ENCODE assay signal across 8 cellular contexts in the genomic region with DNA sequence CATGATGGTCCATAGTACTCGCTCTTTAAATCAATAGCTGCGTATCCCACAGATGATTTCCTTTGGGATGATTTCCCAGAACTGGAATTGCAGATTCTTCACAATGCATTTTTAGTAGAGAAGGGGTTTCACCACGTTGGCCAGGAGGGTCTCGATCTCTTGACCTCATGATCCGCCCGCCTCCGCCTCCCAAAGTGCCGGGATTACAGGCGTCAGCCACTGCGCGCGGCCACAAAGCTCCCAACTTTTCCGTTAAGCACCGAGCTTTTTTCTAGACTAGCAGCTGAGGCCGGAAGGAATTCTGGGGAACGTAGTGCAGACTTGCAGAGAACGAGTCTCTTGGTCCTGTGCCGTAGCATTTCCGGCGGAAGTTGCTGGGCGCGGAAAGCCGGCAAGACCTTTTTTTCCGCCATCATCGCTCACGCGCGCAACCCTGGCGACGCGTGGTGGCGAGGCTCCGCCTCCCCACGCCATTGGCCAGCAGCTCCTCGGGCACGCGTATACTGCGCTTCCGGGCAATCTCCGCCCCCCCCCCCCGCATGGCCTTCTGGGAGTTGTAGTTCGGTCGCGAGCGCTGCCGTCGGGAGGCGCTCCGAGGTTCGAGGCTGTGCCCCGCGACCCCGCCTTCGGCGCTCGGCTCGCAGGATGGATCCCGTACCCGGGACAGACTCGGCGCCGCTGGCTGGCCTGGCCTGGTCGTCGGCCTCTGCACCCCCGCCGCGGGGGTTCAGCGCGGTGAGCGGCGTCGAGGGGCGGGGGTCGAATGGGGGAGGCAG. TPM values are rescaled to one million over a fixed set of nuclear protein-coding genes. Genes with fewer than 3 reads are reported as not detected.
A peak's percentile ranks its signal among the peaks of the same experiment; 100 is the strongest.
DNase-seq lines count a peak whose midpoint lies in the region; ATAC-seq, FAIRE-seq and TF ChIP-seq lines count a peak whose summit lies in the region.

A gene (plus strand): TSS at position 557 of the 776 bp plus-strand sequence. CDS start 89 bp downstream, at position 646.

- peak; percentile 99 for FAIRE-seq in endometrium (lab: Jason Lieb, UNC)

- H3K27me3 ChIP-seq in OCI-LY3 (ENCODE audit: low read depth, low read length) = no peaks in the 10 kb centered on the region

- H3K79me2 ChIP-seq in OCI-LY3 (ENCODE audit: low read length) = no peaks in the 10 kb centered on the region

- peak within 1 kb of the TSS; percentile 91 for H3K4me2 ChIP-seq in OCI-LY3 (ENCODE audit: low read length)

- DNase-seq in COR-L47 (lab: John Stamatoyannopoulos, UW) (peak; percentile 98), HuH-7 (ENCODE audit: low spot score) (peak; percentile 94)
- DNase-seq in activated CD8-positive, alpha-beta memory T cell treated with anti-CD3 and anti-CD28 coated beads, Interleukin-2, amount 50 U/mL, for 48 hours = peak; percentile 95
- DNase-seq in stimulated activated CD8-positive, alpha-beta memory T cell treated with anti-CD3 and anti-CD28 coated beads, Interleukin-15, amount 100 ng/mL, for 4 hours (ENCODE audit: low read depth in 2 of 2) = peak; percentile 91 to 93

- peak within 1 kb of the TSS; percentile 97 for H2AFZ ChIP-seq in OCI-LY3 (ENCODE audit: low read depth, low read length)

- TF ChIP-seq CTCF in OCI-LY3 (IDR thresholded peaks at IDR 0.05; ENCODE audit: low read depth, low read length) = no peak

- H3K4me1 ChIP-seq in OCI-LY3 (ENCODE audit: low read length) (peaks cover 12% of the 10 kb centered on the region), mesodermal cell (ENCODE audit: control insufficient read depth, insufficient read depth, low read length, poor library complexity, severe bottlenecking) (peaks cover 7% of the 10 kb centered on the region)

- no peaks in the 10 kb centered on the region for H4K20me1 ChIP-seq in OCI-LY3 (ENCODE audit: insufficient read depth, low read length)

- H3K27ac ChIP-seq in OCI-LY3 (ENCODE audit: low read length) (peak within 1 kb of the TSS; percentile 53), mesodermal cell (ENCODE audit: low read depth, low read length, severe bottlenecking) (peak within 1 kb of the TSS; percentile 94)

- peak; percentile 81 for ATAC-seq in GM21447 (IDR thresholded peaks at IDR 0.05; ENCODE audit: unreplicated experiment)

- H3K36me3 ChIP-seq in OCI-LY3 (replicated peaks; ENCODE audit: low read depth, low read length) (no peaks in the 10 kb centered on the region), mesodermal cell (ENCODE audit: control insufficient read depth, insufficient read depth, low read length) (peaks cover 17% of the 10 kb centered on the region)

- H3K4me3 ChIP-seq in OCI-LY3 (ENCODE audit: low read length) (peak within 1 kb of the TSS; percentile 85), mesodermal cell (ENCODE audit: extremely low read depth, insufficient read depth, low read length, poor library complexity, severe bottlenecking) (peak within 1 kb of the TSS; percentile 85)

- WGBS in mesodermal cell (ENCODE audit: insufficient coverage in 2 of 2), 2 experiments = 3% methylated on average over 35 to 46 of the region's 74 CpGs

- H3K9ac ChIP-seq in OCI-LY3 (ENCODE audit: low read length) = peak within 1 kb of the TSS; percentile 88

- no peaks in the 10 kb centered on the region for H3K9me3 ChIP-seq in OCI-LY3 (ENCODE audit: insufficient read depth, low read length)
- H3K9me3 ChIP-seq in mesodermal cell (ENCODE audit: control insufficient read depth, low read length) = no peaks in the 10 kb centered on the region

RNA-seq across cellular contexts. Expression of the gene that starts here (rescaled TPM):
- polyA plus RNA-seq in mesodermal cell (2013, experiment 1 of 2) = 86.3 TPM
- polyA plus RNA-seq in mesodermal cell (2013, experiment 2 of 2) = 73.6 TPM

Comparison
In these comparisons a context has a peak if more than half of its experiments do, and no peak if none do; other contexts are left out.
1. Peak in every context shown above with its lines: DNase-seq, ATAC-seq, H3K4me3 ChIP-seq and H3K27ac ChIP-seq.